In the genomic region with DNA sequence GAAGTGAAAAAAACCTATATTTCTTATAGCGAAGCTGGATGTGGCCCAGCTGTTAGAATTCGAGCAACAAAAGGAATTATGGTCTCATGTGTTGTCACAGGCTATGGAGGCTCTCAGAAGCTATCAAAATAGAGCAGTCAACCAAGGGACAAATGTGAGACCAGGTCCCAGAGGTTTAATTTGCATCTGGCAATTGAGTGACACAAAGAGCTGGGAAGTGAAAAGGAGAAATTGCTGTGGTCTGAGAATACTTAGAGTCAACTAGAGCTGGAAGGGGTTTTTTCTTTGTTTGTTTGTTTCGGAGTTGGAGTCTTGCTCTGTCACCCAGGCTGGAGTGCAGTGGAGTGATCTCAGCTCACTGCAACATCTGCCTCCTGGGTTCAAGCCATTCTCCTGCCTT, we compare ENCODE assay signal across 2 cellular contexts.
TF ChIP-seq lines count a peak whose summit lies in the region.

No MANE protein-coding gene starts in this region.

TF ChIP-seq in IMR-90, 13 proteins besides CTCF, POLR2A, EP300 and RAD21:
- TF ChIP-seq MAFK (IDR thresholded peaks at IDR 0.05; ENCODE audit: low read depth, low read length) (no peak), CHD1 (IDR thresholded peaks at IDR 0.05; ENCODE audit: low read depth, low read length) (no peak), SMC3 (IDR thresholded peaks at IDR 0.05; ENCODE audit: low read depth, low read length) (no peak), FOS (IDR thresholded peaks at IDR 0.05; ENCODE audit: low read depth, low read length) (no peak), CEBPB (IDR thresholded peaks at IDR 0.05; ENCODE audit: low read depth, low read length) (no peak), NFE2L2 (IDR thresholded peaks at IDR 0.05; ENCODE audit: low read depth, low read length) (no peak)
- TF ChIP-seq, protein P1, sequence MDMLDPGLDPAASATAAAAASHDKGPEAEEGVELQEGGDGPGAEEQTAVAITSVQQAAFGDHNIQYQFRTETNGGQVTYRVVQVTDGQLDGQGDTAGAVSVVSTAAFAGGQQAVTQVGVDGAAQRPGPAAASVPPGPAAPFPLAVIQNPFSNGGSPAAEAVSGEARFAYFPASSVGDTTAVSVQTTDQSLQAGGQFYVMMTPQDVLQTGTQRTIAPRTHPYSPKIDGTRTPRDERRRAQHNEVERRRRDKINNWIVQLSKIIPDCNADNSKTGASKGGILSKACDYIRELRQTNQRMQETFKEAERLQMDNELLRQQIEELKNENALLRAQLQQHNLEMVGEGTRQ (IDR thresholded peaks at IDR 0.05; ENCODE audit: low read depth, low read length) = no peak
- TF ChIP-seq, protein P2, sequence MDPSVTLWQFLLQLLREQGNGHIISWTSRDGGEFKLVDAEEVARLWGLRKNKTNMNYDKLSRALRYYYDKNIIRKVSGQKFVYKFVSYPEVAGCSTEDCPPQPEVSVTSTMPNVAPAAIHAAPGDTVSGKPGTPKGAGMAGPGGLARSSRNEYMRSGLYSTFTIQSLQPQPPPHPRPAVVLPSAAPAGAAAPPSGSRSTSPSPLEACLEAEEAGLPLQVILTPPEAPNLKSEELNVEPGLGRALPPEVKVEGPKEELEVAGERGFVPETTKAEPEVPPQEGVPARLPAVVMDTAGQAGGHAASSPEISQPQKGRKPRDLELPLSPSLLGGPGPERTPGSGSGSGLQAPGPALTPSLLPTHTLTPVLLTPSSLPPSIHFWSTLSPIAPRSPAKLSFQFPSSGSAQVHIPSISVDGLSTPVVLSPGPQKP (IDR thresholded peaks at IDR 0.05; ENCODE audit: borderline replicate concordance, low read depth, low read length) = no peak
TF ChIP-seq in IMR-90: peak in this region for 0.

TF ChIP-seq in K562, 482 proteins besides CTCF, POLR2A, EP300 and RAD21:
- TF ChIP-seq TSC22D4 (tag; IDR thresholded peaks at IDR 0.05) (no peak), ZNF23 (CRISPR knock-in tag; IDR thresholded peaks at IDR 0.05) (no peak), SRSF7 (optimal IDR thresholded peaks at IDR 0.05; ENCODE audit: low read depth, low read length) (no peak), HMGN3 (IDR thresholded peaks at IDR 0.05; ENCODE audit: borderline replicate concordance, extremely low read depth, insufficient read length, low read depth, low read length) (no peak), ZNF174 (CRISPR knock-in tag; IDR thresholded peaks at IDR 0.05) (no peak), ZSCAN32 (CRISPR knock-in tag; IDR thresholded peaks at IDR 0.05) (no peak)
- TF ChIP-seq, protein P3, sequence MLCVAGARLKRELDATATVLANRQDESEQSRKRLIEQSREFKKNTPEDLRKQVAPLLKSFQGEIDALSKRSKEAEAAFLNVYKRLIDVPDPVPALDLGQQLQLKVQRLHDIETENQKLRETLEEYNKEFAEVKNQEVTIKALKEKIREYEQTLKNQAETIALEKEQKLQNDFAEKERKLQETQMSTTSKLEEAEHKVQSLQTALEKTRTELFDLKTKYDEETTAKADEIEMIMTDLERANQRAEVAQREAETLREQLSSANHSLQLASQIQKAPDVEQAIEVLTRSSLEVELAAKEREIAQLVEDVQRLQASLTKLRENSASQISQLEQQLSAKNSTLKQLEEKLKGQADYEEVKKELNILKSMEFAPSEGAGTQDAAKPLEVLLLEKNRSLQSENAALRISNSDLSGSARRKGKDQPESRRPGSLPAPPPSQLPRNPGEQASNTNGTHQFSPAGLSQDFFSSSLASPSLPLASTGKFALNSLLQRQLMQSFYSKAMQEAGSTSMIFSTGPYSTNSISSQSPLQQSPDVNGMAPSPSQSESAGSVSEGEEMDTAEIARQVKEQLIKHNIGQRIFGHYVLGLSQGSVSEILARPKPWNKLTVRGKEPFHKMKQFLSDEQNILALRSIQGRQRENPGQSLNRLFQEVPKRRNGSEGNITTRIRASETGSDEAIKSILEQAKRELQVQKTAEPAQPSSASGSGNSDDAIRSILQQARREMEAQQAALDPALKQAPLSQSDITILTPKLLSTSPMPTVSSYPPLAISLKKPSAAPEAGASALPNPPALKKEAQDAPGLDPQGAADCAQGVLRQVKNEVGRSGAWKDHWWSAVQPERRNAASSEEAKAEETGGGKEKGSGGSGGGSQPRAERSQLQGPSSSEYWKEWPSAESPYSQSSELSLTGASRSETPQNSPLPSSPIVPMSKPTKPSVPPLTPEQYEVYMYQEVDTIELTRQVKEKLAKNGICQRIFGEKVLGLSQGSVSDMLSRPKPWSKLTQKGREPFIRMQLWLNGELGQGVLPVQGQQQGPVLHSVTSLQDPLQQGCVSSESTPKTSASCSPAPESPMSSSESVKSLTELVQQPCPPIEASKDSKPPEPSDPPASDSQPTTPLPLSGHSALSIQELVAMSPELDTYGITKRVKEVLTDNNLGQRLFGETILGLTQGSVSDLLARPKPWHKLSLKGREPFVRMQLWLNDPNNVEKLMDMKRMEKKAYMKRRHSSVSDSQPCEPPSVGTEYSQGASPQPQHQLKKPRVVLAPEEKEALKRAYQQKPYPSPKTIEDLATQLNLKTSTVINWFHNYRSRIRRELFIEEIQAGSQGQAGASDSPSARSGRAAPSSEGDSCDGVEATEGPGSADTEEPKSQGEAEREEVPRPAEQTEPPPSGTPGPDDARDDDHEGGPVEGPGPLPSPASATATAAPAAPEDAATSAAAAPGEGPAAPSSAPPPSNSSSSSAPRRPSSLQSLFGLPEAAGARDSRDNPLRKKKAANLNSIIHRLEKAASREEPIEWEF (CRISPR knock-in tag; IDR thresholded peaks at IDR 0.05) = no peak
- TF ChIP-seq, protein P4, sequence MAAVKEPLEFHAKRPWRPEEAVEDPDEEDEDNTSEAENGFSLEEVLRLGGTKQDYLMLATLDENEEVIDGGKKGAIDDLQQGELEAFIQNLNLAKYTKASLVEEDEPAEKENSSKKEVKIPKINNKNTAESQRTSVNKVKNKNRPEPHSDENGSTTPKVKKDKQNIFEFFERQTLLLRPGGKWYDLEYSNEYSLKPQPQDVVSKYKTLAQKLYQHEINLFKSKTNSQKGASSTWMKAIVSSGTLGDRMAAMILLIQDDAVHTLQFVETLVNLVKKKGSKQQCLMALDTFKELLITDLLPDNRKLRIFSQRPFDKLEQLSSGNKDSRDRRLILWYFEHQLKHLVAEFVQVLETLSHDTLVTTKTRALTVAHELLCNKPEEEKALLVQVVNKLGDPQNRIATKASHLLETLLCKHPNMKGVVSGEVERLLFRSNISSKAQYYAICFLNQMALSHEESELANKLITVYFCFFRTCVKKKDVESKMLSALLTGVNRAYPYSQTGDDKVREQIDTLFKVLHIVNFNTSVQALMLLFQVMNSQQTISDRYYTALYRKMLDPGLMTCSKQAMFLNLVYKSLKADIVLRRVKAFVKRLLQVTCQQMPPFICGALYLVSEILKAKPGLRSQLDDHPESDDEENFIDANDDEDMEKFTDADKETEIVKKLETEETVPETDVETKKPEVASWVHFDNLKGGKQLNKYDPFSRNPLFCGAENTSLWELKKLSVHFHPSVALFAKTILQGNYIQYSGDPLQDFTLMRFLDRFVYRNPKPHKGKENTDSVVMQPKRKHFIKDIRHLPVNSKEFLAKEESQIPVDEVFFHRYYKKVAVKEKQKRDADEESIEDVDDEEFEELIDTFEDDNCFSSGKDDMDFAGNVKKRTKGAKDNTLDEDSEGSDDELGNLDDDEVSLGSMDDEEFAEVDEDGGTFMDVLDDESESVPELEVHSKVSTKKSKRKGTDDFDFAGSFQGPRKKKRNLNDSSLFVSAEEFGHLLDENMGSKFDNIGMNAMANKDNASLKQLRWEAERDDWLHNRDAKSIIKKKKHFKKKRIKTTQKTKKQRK (IDR thresholded peaks at IDR 0.05; ENCODE audit: borderline replicate concordance, low read depth, low read length) = no peak
- TF ChIP-seq, protein P5, sequence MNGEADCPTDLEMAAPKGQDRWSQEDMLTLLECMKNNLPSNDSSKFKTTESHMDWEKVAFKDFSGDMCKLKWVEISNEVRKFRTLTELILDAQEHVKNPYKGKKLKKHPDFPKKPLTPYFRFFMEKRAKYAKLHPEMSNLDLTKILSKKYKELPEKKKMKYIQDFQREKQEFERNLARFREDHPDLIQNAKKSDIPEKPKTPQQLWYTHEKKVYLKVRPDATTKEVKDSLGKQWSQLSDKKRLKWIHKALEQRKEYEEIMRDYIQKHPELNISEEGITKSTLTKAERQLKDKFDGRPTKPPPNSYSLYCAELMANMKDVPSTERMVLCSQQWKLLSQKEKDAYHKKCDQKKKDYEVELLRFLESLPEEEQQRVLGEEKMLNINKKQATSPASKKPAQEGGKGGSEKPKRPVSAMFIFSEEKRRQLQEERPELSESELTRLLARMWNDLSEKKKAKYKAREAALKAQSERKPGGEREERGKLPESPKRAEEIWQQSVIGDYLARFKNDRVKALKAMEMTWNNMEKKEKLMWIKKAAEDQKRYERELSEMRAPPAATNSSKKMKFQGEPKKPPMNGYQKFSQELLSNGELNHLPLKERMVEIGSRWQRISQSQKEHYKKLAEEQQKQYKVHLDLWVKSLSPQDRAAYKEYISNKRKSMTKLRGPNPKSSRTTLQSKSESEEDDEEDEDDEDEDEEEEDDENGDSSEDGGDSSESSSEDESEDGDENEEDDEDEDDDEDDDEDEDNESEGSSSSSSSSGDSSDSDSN (IDR thresholded peaks at IDR 0.05; ENCODE audit: borderline replicate concordance in 1 of 2, low read depth in 2 of 2, low read length in 2 of 2) = no peak
- TF ChIP-seq, protein P6, sequence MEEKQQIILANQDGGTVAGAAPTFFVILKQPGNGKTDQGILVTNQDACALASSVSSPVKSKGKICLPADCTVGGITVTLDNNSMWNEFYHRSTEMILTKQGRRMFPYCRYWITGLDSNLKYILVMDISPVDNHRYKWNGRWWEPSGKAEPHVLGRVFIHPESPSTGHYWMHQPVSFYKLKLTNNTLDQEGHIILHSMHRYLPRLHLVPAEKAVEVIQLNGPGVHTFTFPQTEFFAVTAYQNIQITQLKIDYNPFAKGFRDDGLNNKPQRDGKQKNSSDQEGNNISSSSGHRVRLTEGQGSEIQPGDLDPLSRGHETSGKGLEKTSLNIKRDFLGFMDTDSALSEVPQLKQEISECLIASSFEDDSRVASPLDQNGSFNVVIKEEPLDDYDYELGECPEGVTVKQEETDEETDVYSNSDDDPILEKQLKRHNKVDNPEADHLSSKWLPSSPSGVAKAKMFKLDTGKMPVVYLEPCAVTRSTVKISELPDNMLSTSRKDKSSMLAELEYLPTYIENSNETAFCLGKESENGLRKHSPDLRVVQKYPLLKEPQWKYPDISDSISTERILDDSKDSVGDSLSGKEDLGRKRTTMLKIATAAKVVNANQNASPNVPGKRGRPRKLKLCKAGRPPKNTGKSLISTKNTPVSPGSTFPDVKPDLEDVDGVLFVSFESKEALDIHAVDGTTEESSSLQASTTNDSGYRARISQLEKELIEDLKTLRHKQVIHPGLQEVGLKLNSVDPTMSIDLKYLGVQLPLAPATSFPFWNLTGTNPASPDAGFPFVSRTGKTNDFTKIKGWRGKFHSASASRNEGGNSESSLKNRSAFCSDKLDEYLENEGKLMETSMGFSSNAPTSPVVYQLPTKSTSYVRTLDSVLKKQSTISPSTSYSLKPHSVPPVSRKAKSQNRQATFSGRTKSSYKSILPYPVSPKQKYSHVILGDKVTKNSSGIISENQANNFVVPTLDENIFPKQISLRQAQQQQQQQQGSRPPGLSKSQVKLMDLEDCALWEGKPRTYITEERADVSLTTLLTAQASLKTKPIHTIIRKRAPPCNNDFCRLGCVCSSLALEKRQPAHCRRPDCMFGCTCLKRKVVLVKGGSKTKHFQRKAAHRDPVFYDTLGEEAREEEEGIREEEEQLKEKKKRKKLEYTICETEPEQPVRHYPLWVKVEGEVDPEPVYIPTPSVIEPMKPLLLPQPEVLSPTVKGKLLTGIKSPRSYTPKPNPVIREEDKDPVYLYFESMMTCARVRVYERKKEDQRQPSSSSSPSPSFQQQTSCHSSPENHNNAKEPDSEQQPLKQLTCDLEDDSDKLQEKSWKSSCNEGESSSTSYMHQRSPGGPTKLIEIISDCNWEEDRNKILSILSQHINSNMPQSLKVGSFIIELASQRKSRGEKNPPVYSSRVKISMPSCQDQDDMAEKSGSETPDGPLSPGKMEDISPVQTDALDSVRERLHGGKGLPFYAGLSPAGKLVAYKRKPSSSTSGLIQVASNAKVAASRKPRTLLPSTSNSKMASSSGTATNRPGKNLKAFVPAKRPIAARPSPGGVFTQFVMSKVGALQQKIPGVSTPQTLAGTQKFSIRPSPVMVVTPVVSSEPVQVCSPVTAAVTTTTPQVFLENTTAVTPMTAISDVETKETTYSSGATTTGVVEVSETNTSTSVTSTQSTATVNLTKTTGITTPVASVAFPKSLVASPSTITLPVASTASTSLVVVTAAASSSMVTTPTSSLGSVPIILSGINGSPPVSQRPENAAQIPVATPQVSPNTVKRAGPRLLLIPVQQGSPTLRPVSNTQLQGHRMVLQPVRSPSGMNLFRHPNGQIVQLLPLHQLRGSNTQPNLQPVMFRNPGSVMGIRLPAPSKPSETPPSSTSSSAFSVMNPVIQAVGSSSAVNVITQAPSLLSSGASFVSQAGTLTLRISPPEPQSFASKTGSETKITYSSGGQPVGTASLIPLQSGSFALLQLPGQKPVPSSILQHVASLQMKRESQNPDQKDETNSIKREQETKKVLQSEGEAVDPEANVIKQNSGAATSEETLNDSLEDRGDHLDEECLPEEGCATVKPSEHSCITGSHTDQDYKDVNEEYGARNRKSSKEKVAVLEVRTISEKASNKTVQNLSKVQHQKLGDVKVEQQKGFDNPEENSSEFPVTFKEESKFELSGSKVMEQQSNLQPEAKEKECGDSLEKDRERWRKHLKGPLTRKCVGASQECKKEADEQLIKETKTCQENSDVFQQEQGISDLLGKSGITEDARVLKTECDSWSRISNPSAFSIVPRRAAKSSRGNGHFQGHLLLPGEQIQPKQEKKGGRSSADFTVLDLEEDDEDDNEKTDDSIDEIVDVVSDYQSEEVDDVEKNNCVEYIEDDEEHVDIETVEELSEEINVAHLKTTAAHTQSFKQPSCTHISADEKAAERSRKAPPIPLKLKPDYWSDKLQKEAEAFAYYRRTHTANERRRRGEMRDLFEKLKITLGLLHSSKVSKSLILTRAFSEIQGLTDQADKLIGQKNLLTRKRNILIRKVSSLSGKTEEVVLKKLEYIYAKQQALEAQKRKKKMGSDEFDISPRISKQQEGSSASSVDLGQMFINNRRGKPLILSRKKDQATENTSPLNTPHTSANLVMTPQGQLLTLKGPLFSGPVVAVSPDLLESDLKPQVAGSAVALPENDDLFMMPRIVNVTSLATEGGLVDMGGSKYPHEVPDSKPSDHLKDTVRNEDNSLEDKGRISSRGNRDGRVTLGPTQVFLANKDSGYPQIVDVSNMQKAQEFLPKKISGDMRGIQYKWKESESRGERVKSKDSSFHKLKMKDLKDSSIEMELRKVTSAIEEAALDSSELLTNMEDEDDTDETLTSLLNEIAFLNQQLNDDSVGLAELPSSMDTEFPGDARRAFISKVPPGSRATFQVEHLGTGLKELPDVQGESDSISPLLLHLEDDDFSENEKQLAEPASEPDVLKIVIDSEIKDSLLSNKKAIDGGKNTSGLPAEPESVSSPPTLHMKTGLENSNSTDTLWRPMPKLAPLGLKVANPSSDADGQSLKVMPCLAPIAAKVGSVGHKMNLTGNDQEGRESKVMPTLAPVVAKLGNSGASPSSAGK (IDR thresholded peaks at IDR 0.05) = no peak
